Comparison of ENCODE assay signal across 26 cellular contexts in the genomic region with DNA sequence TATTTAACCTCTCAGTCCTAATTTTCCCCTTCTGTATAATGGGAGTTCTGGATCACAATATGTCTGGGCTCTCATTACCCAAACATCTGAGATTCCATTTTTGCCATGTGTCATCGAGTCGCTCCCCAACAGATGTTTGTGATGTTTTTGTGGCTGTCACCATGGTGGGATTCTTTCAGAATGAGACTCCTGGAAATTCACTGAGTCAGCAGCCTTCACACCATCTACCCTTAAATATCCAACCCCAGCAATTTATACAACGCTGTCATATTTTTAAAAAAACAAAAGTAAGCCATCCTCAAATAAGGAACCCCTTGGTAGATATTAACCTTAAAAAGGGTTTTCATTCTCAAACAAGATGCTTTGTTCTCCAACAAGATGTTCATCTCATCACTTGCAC. TPM values are rescaled to one million over a fixed set of nuclear protein-coding genes. Genes with fewer than 3 reads are reported as not detected.
DNase-seq lines count a peak whose midpoint lies in the region; ATAC-seq, FAIRE-seq and TF ChIP-seq lines count a peak whose summit lies in the region.
"Had no signal": no experiment of that assay in that cellular context is flagged by ENCODE, and none has a peak within 500 bp of the region (broad histone marks: within the 10 kb centered on the region; RNA-seq: fewer than 3 reads in every experiment).

No MANE protein-coding gene starts in this region.

- no peak overlapping the region for H3K4me2 ChIP-seq in HepG2 (ENCODE audit: low read depth, low read length)
- H3K4me2 ChIP-seq in IMR-90 (ENCODE audit: low read depth, low read length), result no peak overlapping the region
- no peak overlapping the region for H3K4me2 ChIP-seq in osteoblast (ENCODE audit: insufficient read depth, low read length)
- H3K4me2 ChIP-seq: BLaER1 had no signal

- no peak overlapping the region for H3K14ac ChIP-seq in IMR-90 (replicated peaks; ENCODE audit: low read depth, low read length)

- no peak for DNase-seq in HepG2 (ENCODE audit: low spot score)
- no peak for DNase-seq in right lobe of liver
- no peak for DNase-seq in IMR-90
- DNase-seq in osteoblast (ENCODE audit: insufficient read length, low spot score, missing footprints), result peak; percentile 23
- no peak for DNase-seq in T1000 (lab: John Stamatoyannopoulos, UW)
- no peak for DNase-seq in central memory CD4-positive, alpha-beta T cell
- DNase-seq in activated CD8-positive, alpha-beta memory T cell treated with anti-CD3 and anti-CD28 coated beads, Interleukin-2, amount 50 U/mL, for 48 hours, result no peak
- DNase-seq: ACHN; BE2C; C1 segment of cervical spinal cord; Calu3; CD4-positive, alpha-beta memory T cell; CD4-positive, CD25-positive, alpha-beta regulatory T cell; CD8-positive, alpha-beta memory T cell; DMS79 treated with DMSO at 0.1 percent for 48 hours; GF-D8 had no signal

- H2AK5ac ChIP-seq in IMR-90 (ENCODE audit: low read depth, low read length), result no peak overlapping the region

- H2BK5ac ChIP-seq in IMR-90 (ENCODE audit: low read depth, low read length, poor library complexity, severe bottlenecking), result no peak overlapping the region

- H3K18ac ChIP-seq in IMR-90 (ENCODE audit: low read depth, low read length), result no peak overlapping the region

- H4K20me1 ChIP-seq in HepG2 (ENCODE audit: insufficient read depth, low read length), result no peaks in the 10 kb centered on the region
- H4K20me1 ChIP-seq in IMR-90 (ENCODE audit: insufficient read depth, low read length), result no peaks in the 10 kb centered on the region
- no peaks in the 10 kb centered on the region for H4K20me1 ChIP-seq in osteoblast (ENCODE audit: insufficient read depth, low read length)
- H4K20me1 ChIP-seq: BLaER1 had no signal

- H3K4me1 ChIP-seq in HepG2 (ENCODE audit: insufficient read depth, low read length) (peaks cover 55% of the 10 kb centered on the region), right lobe of liver (no peaks in the 10 kb centered on the region), IMR-90 (ENCODE audit: control insufficient read depth, insufficient read depth, low read length) (no peaks in the 10 kb centered on the region), osteoblast (ENCODE audit: insufficient read depth, low read length) (no peaks in the 10 kb centered on the region)
- H3K4me1 ChIP-seq: BE2C, BLaER1 had no signal

- no peak overlapping the region for H3K9ac ChIP-seq in HepG2 (ENCODE audit: insufficient read depth, low read depth, low read length)
- no peak overlapping the region for H3K9ac ChIP-seq in IMR-90 (ENCODE audit: low read depth, low read length)
- H3K9ac ChIP-seq: BLaER1 had no signal

- no peak overlapping the region for H2AFZ ChIP-seq in HepG2 (ENCODE audit: low read length)
- no peak overlapping the region for H2AFZ ChIP-seq in IMR-90 (replicated peaks; ENCODE audit: low read length, poor library complexity)
- no peak overlapping the region for H2AFZ ChIP-seq in osteoblast (ENCODE audit: low read length)

- H3K27ac ChIP-seq in HepG2 (ENCODE audit: extremely low read length, insufficient read depth, low read length) (peak overlapping the region; percentile 84), right lobe of liver (no peak overlapping the region), IMR-90 (ENCODE audit: insufficient read depth, low read length) (no peak overlapping the region), osteoblast (ENCODE audit: low read depth, low read length) (no peak overlapping the region)
- H3K27ac ChIP-seq: 22Rv1, BLaER1 had no signal

- dilution Hi-C loops in IMR-90 (cut with HindIII; ENCODE audit: low sequenced_read_pairs, unreplicated experiment), result no loop called here

- H3K4me3 ChIP-seq in HepG2 (replicated peaks in 1 of 3; ENCODE audit: insufficient read depth in 1 of 3, low read depth in 2 of 3, low read length in 3 of 3), result no peak overlapping the region
- H3K4me3 ChIP-seq in right lobe of liver, result no peak overlapping the region
- no peak overlapping the region for H3K4me3 ChIP-seq in IMR-90 (ENCODE audit: insufficient read depth, low read depth, low read length)
- H3K4me3 ChIP-seq in osteoblast (ENCODE audit: insufficient read depth, low read length), result no peak overlapping the region
- H3K4me3 ChIP-seq: BLaER1 had no signal

- no peaks in the 10 kb centered on the region for H3K36me3 ChIP-seq in HepG2 (replicated peaks in 1 of 2; ENCODE audit: control insufficient read depth in 1 of 2, insufficient read depth in 2 of 2, low read length in 2 of 2)
- no peaks in the 10 kb centered on the region for H3K36me3 ChIP-seq in right lobe of liver
- H3K36me3 ChIP-seq in IMR-90 (ENCODE audit: control insufficient read depth, insufficient read depth, low read length), result no peaks in the 10 kb centered on the region
- no peaks in the 10 kb centered on the region for H3K36me3 ChIP-seq in osteoblast (ENCODE audit: insufficient read depth, low read length)
- H3K36me3 ChIP-seq: BLaER1 had no signal

- H4K8ac ChIP-seq in IMR-90 (ENCODE audit: low read depth in 2 of 2, low read length in 2 of 2), result no peak overlapping the region

- 100% methylated on average over 3 of the region's 3 CpGs for WGBS in HepG2 (ENCODE audit: low lambda C conversion rate)
- 78% methylated on average over 3 of the region's 3 CpGs for WGBS in right lobe of liver (ENCODE audit: insufficient coverage, low coverage, low lambda C conversion rate, missing lambda C conversion rate)
- WGBS in IMR-90 (ENCODE audit: extremely low coverage in 2 of 2, insufficient read length in 1 of 2), 2 experiments, result no CpG with 5 or more reads among the region's 3 CpGs

- no peak overlapping the region for H2BK15ac ChIP-seq in IMR-90 (ENCODE audit: low read depth, low read length)

- no peak overlapping the region for H4K91ac ChIP-seq in IMR-90 (ENCODE audit: insufficient read depth, low read depth, low read length)

- TF ChIP-seq EP300 in HepG2 (IDR thresholded peaks at IDR 0.05; ENCODE audit: low read depth in 2 of 2, low read length in 2 of 2) (no peak), HepG2 (CRISPR knock-in tag; IDR thresholded peaks at IDR 0.05; ENCODE audit: borderline replicate concordance) (no peak)

- peak; percentile 30 for FAIRE-seq in HepG2 (lab: Jason Lieb, UNC)
- FAIRE-seq: D721Med, G401.6, GM12891, GM19239 had no signal

- in situ Hi-C loops in HepG2 (cut with HindIII; ENCODE audit: extremely low pct_ligation_motif_present, low pct_unique_long_range_greater_than_20kb) (no loop called here), IMR-90 (cut with MboI; ENCODE audit: low sequenced_read_pairs) (no loop called here)

- H3K9me3 ChIP-seq in HepG2 (ENCODE audit: low read length), result no peaks in the 10 kb centered on the region
- no peaks in the 10 kb centered on the region for H3K9me3 ChIP-seq in right lobe of liver
- H3K9me3 ChIP-seq in IMR-90 (ENCODE audit: control insufficient read depth, insufficient read depth, low read length), result peaks cover 13% of the 10 kb centered on the region
- H3K9me3 ChIP-seq in osteoblast (ENCODE audit: low read depth, low read length), result no peaks in the 10 kb centered on the region
- H3K9me3 ChIP-seq: BE2C had no signal

- no peak overlapping the region for H3K23ac ChIP-seq in IMR-90 (ENCODE audit: low read depth, low read length)

- no peak for TF ChIP-seq RAD21 in HepG2 (CRISPR knock-in tag; IDR thresholded peaks at IDR 0.05)
- no peak for TF ChIP-seq RAD21 in IMR-90 (IDR thresholded peaks at IDR 0.05; ENCODE audit: low read length)

- H2BK120ac ChIP-seq in IMR-90 (ENCODE audit: low read depth, low read length), result no peak overlapping the region

- H2BK20ac ChIP-seq in IMR-90 (ENCODE audit: low read depth, low read length), result no peak overlapping the region

- intact Hi-C loops in HepG2 (cut with micrococcal nuclease; ENCODE audit: unreplicated experiment), result loop anchor here (5.0 to 10.0 kb wide), 3 partner anchors 85 to 238 kb away; no protein-coding TSS in a partner anchor
- intact Hi-C loops in right lobe of liver (cut with DNase I), result no loop called here
- intact Hi-C loops in IMR-90 (cut with micrococcal nuclease), result no loop called here

- CTCF ChIA-PET in HepG2 (lab: Yijun Ruan, JAX; ENCODE audit: low intra/inter-chr PET ratio, low total read pairs) (no interaction called here), IMR-90 (lab: Yijun Ruan, JAX) (no interaction called here)

- TF ChIP-seq POLR2A in HepG2 (IDR thresholded peaks at IDR 0.05; ENCODE audit: insufficient read depth in 1 of 2, low read depth in 2 of 2, low read length in 2 of 2) (no peak), right lobe of liver (IDR thresholded peaks at IDR 0.05) (no peak), IMR-90 (IDR thresholded peaks at IDR 0.05; ENCODE audit: low read depth, low read length) (no peak)

- H3K79me1 ChIP-seq in IMR-90 (ENCODE audit: low read depth in 1 of 2, low read length in 2 of 2), result no peaks in the 10 kb centered on the region

- H3K27me3 ChIP-seq in HepG2 (ENCODE audit: control insufficient read depth in 1 of 2, insufficient read depth in 2 of 2, low read length in 2 of 2) (no peaks in the 10 kb centered on the region), right lobe of liver (no peaks in the 10 kb centered on the region), IMR-90 (ENCODE audit: control insufficient read depth, insufficient read depth, low read length) (no peaks in the 10 kb centered on the region), osteoblast (ENCODE audit: insufficient read depth, low read length) (no peaks in the 10 kb centered on the region)
- H3K27me3 ChIP-seq: BE2C, BLaER1 had no signal

- BruUV-seq in HepG2 (replicated peaks; lab: Mats Ljungman, UMichigan), result no TSS peak
- BruUV-seq in IMR-90 (replicated peaks; lab: Mats Ljungman, UMichigan), result no TSS peak

- no peak for TF ChIP-seq CTCF in HepG2 (CRISPR knock-in tag; IDR thresholded peaks at IDR 0.05)
- TF ChIP-seq CTCF in right lobe of liver (IDR thresholded peaks at IDR 0.05), result no peak
- no peak for TF ChIP-seq CTCF in IMR-90 (conservative IDR thresholded peaks at IDR 0.05; ENCODE audit: low read depth, low read length)
- no peak for TF ChIP-seq CTCF in osteoblast (IDR thresholded peaks at IDR 0.05; ENCODE audit: extremely low read depth, low read depth, low read length)

- no peaks in the 10 kb centered on the region for H3K9me1 ChIP-seq in IMR-90 (ENCODE audit: insufficient read depth, low read length)

- POLR2A ChIA-PET in HepG2 (lab: Yijun Ruan, JAX), result no interaction called here
- POLR2A ChIA-PET in IMR-90 (lab: Charles Lee; ENCODE audit: unreplicated experiment), result no interaction called here

- no peak overlapping the region for H4K5ac ChIP-seq in IMR-90 (ENCODE audit: low read depth, low read length)

- no peak overlapping the region for H2AK9ac ChIP-seq in IMR-90 (replicated peaks; ENCODE audit: low read depth, low read length, poor library complexity)

- no peak overlapping the region for H3K56ac ChIP-seq in IMR-90 (ENCODE audit: extremely low read depth, insufficient read depth, low read length)

- no peak overlapping the region for H3K4ac ChIP-seq in IMR-90 (ENCODE audit: low read depth, low read length)

- ATAC-seq in HepG2, result no peak
- no peak for ATAC-seq in right lobe of liver
- ATAC-seq in IMR-90 (ENCODE audit: low read depth), result no peak

- no peaks in the 10 kb centered on the region for H3K79me2 ChIP-seq in HepG2 (ENCODE audit: insufficient read depth, low read length)
- H3K79me2 ChIP-seq in osteoblast (ENCODE audit: insufficient read depth, low read length), result no peaks in the 10 kb centered on the region

RNA-seq across cellular contexts. Expression of gene NRSN1, which starts 20.9 kb away (rescaled TPM):
- total RNA-seq in HepG2 (2016; rRNA removed; fragmentation: Illumina TruSeq; extraction: Trizol), result not detected in 2 replicates
- 0.10 and 0.18 TPM in 2 replicates for total RNA-seq in HepG2 (2016; cell fraction: cytosol; rRNA removed; fragmentation: Illumina TruSeq; extraction: Trizol; ENCODE audit: low read depth)
- not detected in 2 replicates for total RNA-seq in HepG2 (2016; cell fraction: insoluble cytoplasmic fraction; rRNA removed; fragmentation: Illumina TruSeq; extraction: Trizol)
- total RNA-seq in HepG2 (2016; cell fraction: membrane; rRNA removed; fragmentation: Illumina TruSeq; extraction: Trizol), result 0.12 and 0.24 TPM in 2 replicates
- not detected in 2 replicates for total RNA-seq in HepG2 (2016; cell fraction: nucleus; rRNA removed; fragmentation: Illumina TruSeq; extraction: Trizol)
- polyA plus RNA-seq in HepG2 (2011; rRNA removed), result not detected in 2 replicates
- polyA plus RNA-seq in HepG2 (2011; cell fraction: cytosol; rRNA removed), result not detected in 2 replicates
- not detected in 2 replicates for polyA plus RNA-seq in HepG2 (2011; cell fraction: nucleus; rRNA removed)
- 0.09 TPM in 1 of 2 replicates, not detected in the other for polyA plus RNA-seq in HepG2 (2012)
- polyA plus RNA-seq in HepG2 (2016; cell fraction: cytosol; fragmentation: Illumina TruSeq; extraction: Trizol; ENCODE audit: low read depth), result 0.15 and 0.17 TPM in 2 replicates
- not detected in 2 replicates for polyA plus RNA-seq in HepG2 (2016; cell fraction: insoluble cytoplasmic fraction; fragmentation: Illumina TruSeq; extraction: Trizol; ENCODE audit: low read depth)
- polyA plus RNA-seq in HepG2 (2016; cell fraction: membrane; fragmentation: Illumina TruSeq; extraction: Trizol; ENCODE audit: low read depth), result 0.20 and 0.24 TPM in 2 replicates
- 0.64 TPM in 1 of 2 replicates, not detected in the other for polyA plus RNA-seq in HepG2 (2016; cell fraction: nucleus; fragmentation: Illumina TruSeq; extraction: Trizol; ENCODE audit: insufficient read depth, low read depth)
- polyA minus RNA-seq in HepG2 (2011; rRNA and poly(A)+ RNA removed; ENCODE audit: low replicate concordance), result 0.36 TPM in 1 of 2 replicates, not detected in the other
- not detected in 2 replicates for polyA minus RNA-seq in HepG2 (2011; cell fraction: cytosol; rRNA and poly(A)+ RNA removed)
- 0.75 and 0.90 TPM in 2 replicates for polyA minus RNA-seq in HepG2 (2011; cell fraction: nucleus; rRNA and poly(A)+ RNA removed)
- total RNA-seq in right lobe of liver, result not detected
- not detected in 2 replicates for total RNA-seq in IMR-90 (2012; rRNA removed)
- not detected in 2 replicates for polyA plus RNA-seq in IMR-90 (2012; rRNA removed)
- not detected in 2 replicates for polyA plus RNA-seq in IMR-90 (2012; cell fraction: cytosol; rRNA removed)
- polyA plus RNA-seq in IMR-90 (2012; cell fraction: nucleus; rRNA removed; ENCODE audit: low replicate concordance), result not detected in 2 replicates
- not detected in 2 replicates for total RNA-seq in osteoblast
- total RNA-seq: A172; A673; CD4-positive, alpha-beta memory T cell; CD4-positive, CD25-positive, alpha-beta regulatory T cell; CD8-positive, alpha-beta memory T cell had no signal
- polyA plus RNA-seq: AG04450; CD14-positive monocyte; CD4-positive, alpha-beta memory T cell; CD4-positive, CD25-positive, alpha-beta regulatory T cell; CD8-positive, alpha-beta memory T cell had no signal
